In the genomic region with DNA sequence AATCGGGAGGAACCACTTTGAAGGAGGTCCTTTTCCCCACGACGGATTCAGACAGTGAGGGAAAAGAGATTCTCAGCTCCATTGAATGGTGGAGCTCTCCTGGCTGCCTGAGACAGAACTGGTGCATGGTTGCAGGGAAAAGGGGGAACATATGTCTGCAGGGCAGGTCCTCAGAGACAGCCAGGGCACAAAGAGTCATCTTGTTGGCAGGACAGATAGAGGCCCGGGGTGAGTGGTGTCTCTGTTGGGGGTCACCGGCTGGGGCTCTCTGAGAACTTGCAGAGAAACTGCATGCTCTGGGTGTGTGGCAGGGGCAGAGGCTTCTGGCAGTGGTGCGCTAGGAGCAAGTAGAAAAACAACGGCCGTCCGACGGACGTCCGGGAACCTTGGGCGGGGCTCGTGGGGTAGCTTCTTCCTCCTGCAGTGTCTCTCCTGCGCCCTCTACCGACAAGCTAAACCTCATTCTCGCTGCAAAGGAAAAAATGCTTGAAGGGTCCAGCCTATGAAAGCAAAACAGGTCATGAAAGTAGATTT, we compare ENCODE assay signal across 1 cellular context.
A peak's percentile ranks its signal among the peaks of the same experiment; 100 is the strongest.
TF ChIP-seq lines count a peak whose summit lies in the region.

No MANE protein-coding gene starts in this region.

TF ChIP-seq in HepG2, 621 proteins besides CTCF, POLR2A, EP300 and RAD21 (continued from another document and continues in another):
- TF ChIP-seq, protein P1, sequence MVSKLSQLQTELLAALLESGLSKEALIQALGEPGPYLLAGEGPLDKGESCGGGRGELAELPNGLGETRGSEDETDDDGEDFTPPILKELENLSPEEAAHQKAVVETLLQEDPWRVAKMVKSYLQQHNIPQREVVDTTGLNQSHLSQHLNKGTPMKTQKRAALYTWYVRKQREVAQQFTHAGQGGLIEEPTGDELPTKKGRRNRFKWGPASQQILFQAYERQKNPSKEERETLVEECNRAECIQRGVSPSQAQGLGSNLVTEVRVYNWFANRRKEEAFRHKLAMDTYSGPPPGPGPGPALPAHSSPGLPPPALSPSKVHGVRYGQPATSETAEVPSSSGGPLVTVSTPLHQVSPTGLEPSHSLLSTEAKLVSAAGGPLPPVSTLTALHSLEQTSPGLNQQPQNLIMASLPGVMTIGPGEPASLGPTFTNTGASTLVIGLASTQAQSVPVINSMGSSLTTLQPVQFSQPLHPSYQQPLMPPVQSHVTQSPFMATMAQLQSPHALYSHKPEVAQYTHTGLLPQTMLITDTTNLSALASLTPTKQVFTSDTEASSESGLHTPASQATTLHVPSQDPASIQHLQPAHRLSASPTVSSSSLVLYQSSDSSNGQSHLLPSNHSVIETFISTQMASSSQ (IDR thresholded peaks at IDR 0.05; ENCODE audit: low read depth), result no peak
- TF ChIP-seq, protein P1 (CRISPR knock-in tag; IDR thresholded peaks at IDR 0.05; ENCODE audit: borderline replicate concordance), result no peak
- TF ChIP-seq TEAD3 (CRISPR knock-in tag; optimal IDR thresholded peaks at IDR 0.05; ENCODE audit: borderline replicate concordance), result peak; percentile 64
- peak; percentile 92 for TF ChIP-seq ZMYM4 (CRISPR knock-in tag; IDR thresholded peaks at IDR 0.05)
- TF ChIP-seq, protein P2, sequence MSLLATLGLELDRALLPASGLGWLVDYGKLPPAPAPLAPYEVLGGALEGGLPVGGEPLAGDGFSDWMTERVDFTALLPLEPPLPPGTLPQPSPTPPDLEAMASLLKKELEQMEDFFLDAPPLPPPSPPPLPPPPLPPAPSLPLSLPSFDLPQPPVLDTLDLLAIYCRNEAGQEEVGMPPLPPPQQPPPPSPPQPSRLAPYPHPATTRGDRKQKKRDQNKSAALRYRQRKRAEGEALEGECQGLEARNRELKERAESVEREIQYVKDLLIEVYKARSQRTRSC (CRISPR knock-in tag; IDR thresholded peaks at IDR 0.05; ENCODE audit: low read depth), result no peak
- TF ChIP-seq ZNF768 (CRISPR knock-in tag; IDR thresholded peaks at IDR 0.05), result peak; percentile 15; the same call in 1 of the 2 replicates
- TF ChIP-seq KDM5B (CRISPR knock-in tag; IDR thresholded peaks at IDR 0.05; ENCODE audit: borderline replicate concordance), result peak; percentile 57; the same call in 1 of the 2 replicates
- no peak for TF ChIP-seq ZNF10 (CRISPR knock-in tag; IDR thresholded peaks at IDR 0.05; ENCODE audit: borderline replicate concordance, low read depth)
- TF ChIP-seq SAP130 (CRISPR knock-in tag; IDR thresholded peaks at IDR 0.05; ENCODE audit: low read depth), result peak; percentile 50; the same call in 1 of the 2 replicates
- 0 out of 2 replicates have a peak, but pooled peaks have one; percentile 28 for TF ChIP-seq NR2F2 (IDR thresholded peaks at IDR 0.05; ENCODE audit: borderline replicate concordance, low read depth)
- no peak for TF ChIP-seq RBAK (CRISPR knock-in tag; IDR thresholded peaks at IDR 0.05)
- TF ChIP-seq MEIS1 (CRISPR knock-in tag; IDR thresholded peaks at IDR 0.05; ENCODE audit: borderline replicate concordance), result no peak
- TF ChIP-seq, protein P3, sequence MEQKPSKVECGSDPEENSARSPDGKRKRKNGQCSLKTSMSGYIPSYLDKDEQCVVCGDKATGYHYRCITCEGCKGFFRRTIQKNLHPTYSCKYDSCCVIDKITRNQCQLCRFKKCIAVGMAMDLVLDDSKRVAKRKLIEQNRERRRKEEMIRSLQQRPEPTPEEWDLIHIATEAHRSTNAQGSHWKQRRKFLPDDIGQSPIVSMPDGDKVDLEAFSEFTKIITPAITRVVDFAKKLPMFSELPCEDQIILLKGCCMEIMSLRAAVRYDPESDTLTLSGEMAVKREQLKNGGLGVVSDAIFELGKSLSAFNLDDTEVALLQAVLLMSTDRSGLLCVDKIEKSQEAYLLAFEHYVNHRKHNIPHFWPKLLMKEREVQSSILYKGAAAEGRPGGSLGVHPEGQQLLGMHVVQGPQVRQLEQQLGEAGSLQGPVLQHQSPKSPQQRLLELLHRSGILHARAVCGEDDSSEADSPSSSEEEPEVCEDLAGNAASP (CRISPR knock-in tag; IDR thresholded peaks at IDR 0.05; ENCODE audit: borderline replicate concordance), result peak; percentile 38; the same call in 1 of the 2 replicates
- TF ChIP-seq, protein P4, sequence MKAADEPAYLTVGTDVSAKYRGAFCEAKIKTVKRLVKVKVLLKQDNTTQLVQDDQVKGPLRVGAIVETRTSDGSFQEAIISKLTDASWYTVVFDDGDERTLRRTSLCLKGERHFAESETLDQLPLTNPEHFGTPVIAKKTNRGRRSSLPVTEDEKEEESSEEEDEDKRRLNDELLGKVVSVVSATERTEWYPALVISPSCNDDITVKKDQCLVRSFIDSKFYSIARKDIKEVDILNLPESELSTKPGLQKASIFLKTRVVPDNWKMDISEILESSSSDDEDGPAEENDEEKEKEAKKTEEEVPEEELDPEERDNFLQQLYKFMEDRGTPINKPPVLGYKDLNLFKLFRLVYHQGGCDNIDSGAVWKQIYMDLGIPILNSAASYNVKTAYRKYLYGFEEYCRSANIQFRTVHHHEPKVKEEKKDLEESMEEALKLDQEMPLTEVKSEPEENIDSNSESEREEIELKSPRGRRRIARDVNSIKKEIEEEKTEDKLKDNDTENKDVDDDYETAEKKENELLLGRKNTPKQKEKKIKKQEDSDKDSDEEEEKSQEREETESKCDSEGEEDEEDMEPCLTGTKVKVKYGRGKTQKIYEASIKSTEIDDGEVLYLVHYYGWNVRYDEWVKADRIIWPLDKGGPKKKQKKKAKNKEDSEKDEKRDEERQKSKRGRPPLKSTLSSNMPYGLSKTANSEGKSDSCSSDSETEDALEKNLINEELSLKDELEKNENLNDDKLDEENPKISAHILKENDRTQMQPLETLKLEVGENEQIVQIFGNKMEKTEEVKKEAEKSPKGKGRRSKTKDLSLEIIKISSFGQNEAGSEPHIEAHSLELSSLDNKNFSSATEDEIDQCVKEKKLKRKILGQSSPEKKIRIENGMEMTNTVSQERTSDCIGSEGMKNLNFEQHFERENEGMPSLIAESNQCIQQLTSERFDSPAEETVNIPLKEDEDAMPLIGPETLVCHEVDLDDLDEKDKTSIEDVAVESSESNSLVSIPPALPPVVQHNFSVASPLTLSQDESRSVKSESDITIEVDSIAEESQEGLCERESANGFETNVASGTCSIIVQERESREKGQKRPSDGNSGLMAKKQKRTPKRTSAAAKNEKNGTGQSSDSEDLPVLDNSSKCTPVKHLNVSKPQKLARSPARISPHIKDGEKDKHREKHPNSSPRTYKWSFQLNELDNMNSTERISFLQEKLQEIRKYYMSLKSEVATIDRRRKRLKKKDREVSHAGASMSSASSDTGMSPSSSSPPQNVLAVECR (CRISPR knock-in tag; IDR thresholded peaks at IDR 0.05; ENCODE audit: borderline replicate concordance), result peak; percentile 40; the same call in 1 of the 2 replicates
- TF ChIP-seq SYNCRIP (IDR thresholded peaks at IDR 0.05; ENCODE audit: insufficient read depth, low read depth, low read length), result no peak
- TF ChIP-seq, protein P5, sequence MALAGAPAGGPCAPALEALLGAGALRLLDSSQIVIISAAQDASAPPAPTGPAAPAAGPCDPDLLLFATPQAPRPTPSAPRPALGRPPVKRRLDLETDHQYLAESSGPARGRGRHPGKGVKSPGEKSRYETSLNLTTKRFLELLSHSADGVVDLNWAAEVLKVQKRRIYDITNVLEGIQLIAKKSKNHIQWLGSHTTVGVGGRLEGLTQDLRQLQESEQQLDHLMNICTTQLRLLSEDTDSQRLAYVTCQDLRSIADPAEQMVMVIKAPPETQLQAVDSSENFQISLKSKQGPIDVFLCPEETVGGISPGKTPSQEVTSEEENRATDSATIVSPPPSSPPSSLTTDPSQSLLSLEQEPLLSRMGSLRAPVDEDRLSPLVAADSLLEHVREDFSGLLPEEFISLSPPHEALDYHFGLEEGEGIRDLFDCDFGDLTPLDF (CRISPR knock-in tag; IDR thresholded peaks at IDR 0.05), result no peak
- 0 out of 2 replicates have a peak, but pooled peaks have one; percentile 49 for TF ChIP-seq ZFP1 (CRISPR knock-in tag; IDR thresholded peaks at IDR 0.05)
- peak; percentile 74; the same call in 1 of the 2 replicates for TF ChIP-seq KDM3A (CRISPR knock-in tag; IDR thresholded peaks at IDR 0.05; ENCODE audit: low read depth)
- no peak for TF ChIP-seq NCOA1 (CRISPR knock-in tag; IDR thresholded peaks at IDR 0.05)
- peak; percentile 63; the same call in 1 of the 2 replicates for TF ChIP-seq SP4 (CRISPR knock-in tag; IDR thresholded peaks at IDR 0.05)
- 0 out of 2 replicates have a peak, but pooled peaks have one; percentile 34 for TF ChIP-seq ETV5 (CRISPR knock-in tag; IDR thresholded peaks at IDR 0.05; ENCODE audit: borderline replicate concordance)
- TF ChIP-seq AKAP8 (CRISPR knock-in tag; IDR thresholded peaks at IDR 0.05), result no peak
- TF ChIP-seq, protein P6, sequence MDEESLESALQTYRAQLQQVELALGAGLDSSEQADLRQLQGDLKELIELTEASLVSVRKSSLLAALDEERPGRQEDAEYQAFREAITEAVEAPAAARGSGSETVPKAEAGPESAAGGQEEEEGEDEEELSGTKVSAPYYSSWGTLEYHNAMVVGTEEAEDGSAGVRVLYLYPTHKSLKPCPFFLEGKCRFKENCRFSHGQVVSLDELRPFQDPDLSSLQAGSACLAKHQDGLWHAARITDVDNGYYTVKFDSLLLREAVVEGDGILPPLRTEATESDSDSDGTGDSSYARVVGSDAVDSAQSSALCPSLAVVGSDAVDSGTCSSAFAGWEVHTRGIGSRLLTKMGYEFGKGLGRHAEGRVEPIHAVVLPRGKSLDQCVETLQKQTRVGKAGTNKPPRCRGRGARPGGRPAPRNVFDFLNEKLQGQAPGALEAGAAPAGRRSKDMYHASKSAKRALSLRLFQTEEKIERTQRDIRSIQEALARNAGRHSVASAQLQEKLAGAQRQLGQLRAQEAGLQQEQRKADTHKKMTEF (CRISPR knock-in tag; IDR thresholded peaks at IDR 0.05), result peak; percentile 60
- peak; percentile 58 for TF ChIP-seq SRSF1 (optimal IDR thresholded peaks at IDR 0.05; ENCODE audit: low read depth, low read length)
- TF ChIP-seq, protein P7, sequence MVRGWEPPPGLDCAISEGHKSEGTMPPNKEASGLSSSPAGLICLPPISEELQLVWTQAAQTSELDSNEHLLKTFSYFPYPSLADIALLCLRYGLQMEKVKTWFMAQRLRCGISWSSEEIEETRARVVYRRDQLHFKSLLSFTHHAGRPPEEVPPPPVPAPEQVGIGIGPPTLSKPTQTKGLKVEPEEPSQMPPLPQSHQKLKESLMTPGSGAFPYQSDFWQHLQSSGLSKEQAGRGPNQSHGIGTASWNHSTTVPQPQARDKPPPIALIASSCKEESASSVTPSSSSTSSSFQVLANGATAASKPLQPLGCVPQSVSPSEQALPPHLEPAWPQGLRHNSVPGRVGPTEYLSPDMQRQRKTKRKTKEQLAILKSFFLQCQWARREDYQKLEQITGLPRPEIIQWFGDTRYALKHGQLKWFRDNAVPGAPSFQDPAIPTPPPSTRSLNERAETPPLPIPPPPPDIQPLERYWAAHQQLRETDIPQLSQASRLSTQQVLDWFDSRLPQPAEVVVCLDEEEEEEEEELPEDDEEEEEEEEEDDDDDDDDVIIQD (CRISPR knock-in tag; IDR thresholded peaks at IDR 0.05; ENCODE audit: low read depth), result peak; percentile 53; the same call in 1 of the 2 replicates
- TF ChIP-seq, protein P8, sequence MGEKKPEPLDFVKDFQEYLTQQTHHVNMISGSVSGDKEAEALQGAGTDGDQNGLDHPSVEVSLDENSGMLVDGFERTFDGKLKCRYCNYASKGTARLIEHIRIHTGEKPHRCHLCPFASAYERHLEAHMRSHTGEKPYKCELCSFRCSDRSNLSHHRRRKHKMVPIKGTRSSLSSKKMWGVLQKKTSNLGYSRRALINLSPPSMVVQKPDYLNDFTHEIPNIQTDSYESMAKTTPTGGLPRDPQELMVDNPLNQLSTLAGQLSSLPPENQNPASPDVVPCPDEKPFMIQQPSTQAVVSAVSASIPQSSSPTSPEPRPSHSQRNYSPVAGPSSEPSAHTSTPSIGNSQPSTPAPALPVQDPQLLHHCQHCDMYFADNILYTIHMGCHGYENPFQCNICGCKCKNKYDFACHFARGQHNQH (CRISPR knock-in tag; IDR thresholded peaks at IDR 0.05), result peak; percentile 47; the same call in 1 of the 2 replicates
- TF ChIP-seq ZFYVE20 (CRISPR knock-in tag; IDR thresholded peaks at IDR 0.05; ENCODE audit: borderline replicate concordance, low read depth), result no peak
- peak; percentile 95 for TF ChIP-seq XRCC5 (optimal IDR thresholded peaks at IDR 0.05; ENCODE audit: low read length)
- peak; percentile 29; the same call in 1 of the 2 replicates for TF ChIP-seq TOE1 (CRISPR knock-in tag; IDR thresholded peaks at IDR 0.05)
- TF ChIP-seq, protein P9, sequence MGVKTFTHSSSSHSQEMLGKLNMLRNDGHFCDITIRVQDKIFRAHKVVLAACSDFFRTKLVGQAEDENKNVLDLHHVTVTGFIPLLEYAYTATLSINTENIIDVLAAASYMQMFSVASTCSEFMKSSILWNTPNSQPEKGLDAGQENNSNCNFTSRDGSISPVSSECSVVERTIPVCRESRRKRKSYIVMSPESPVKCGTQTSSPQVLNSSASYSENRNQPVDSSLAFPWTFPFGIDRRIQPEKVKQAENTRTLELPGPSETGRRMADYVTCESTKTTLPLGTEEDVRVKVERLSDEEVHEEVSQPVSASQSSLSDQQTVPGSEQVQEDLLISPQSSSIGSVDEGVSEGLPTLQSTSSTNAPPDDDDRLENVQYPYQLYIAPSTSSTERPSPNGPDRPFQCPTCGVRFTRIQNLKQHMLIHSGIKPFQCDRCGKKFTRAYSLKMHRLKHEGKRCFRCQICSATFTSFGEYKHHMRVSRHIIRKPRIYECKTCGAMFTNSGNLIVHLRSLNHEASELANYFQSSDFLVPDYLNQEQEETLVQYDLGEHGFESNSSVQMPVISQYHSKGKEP (CRISPR knock-in tag; IDR thresholded peaks at IDR 0.05), result no peak
- TF ChIP-seq, protein P10, sequence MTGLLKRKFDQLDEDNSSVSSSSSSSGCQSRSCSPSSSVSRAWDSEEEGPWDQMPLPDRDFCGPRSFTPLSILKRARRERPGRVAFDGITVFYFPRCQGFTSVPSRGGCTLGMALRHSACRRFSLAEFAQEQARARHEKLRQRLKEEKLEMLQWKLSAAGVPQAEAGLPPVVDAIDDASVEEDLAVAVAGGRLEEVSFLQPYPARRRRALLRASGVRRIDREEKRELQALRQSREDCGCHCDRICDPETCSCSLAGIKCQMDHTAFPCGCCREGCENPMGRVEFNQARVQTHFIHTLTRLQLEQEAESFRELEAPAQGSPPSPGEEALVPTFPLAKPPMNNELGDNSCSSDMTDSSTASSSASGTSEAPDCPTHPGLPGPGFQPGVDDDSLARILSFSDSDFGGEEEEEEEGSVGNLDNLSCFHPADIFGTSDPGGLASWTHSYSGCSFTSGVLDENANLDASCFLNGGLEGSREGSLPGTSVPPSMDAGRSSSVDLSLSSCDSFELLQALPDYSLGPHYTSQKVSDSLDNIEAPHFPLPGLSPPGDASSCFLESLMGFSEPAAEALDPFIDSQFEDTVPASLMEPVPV (CRISPR knock-in tag; IDR thresholded peaks at IDR 0.05), result peak; percentile 35; the same call in 1 of the 2 replicates
